ENCODE assay signal across 8 cellular contexts in genomic region chr15:41331833-41332787, GRCh38. TPM values are rescaled to one million over a fixed set of nuclear protein-coding genes. Genes with fewer than 3 reads are reported as not detected.
A peak's percentile ranks its signal among the peaks of the same experiment; 100 is the strongest.
DNase-seq lines count a peak whose midpoint lies in the region; ATAC-seq and TF ChIP-seq lines count a peak whose summit lies in the region.

Gene OIP5, minus strand, starts transcription at chr15:41332591. Its CDS starts 30 bp downstream, at chr15:41332561.

- no peaks in the 10 kb centered on the region for H3K36me3 ChIP-seq in SK-N-SH (replicated peaks in 1 of 2; ENCODE audit: control insufficient read depth in 1 of 2, insufficient read depth in 2 of 2, low read length in 1 of 2)
- H3K36me3 ChIP-seq in tibial artery = no peaks in the 10 kb centered on the region

- no peaks in the 10 kb centered on the region for H3K27me3 ChIP-seq in SK-N-SH (ENCODE audit: insufficient read depth)
- H3K27me3 ChIP-seq in tibial artery = no peaks in the 10 kb centered on the region

- H3K27ac ChIP-seq in SK-N-SH (ENCODE audit: low read depth in 2 of 2, low read length in 1 of 2) (peak within 1 kb of the TSS; percentile 64 to 81), tibial artery (peak within 1 kb of the TSS; percentile 13 to 60)

- H3K9me2 ChIP-seq in SK-N-SH = no peaks in the 10 kb centered on the region

- CTCF ChIA-PET in GM10248 (lab: Yijun Ruan, JAX) (interaction anchor here (0.7 to 2.0 kb wide), 19 partner anchors 8 to 473 kb away, joined by 3 to 8 read pairs (median 3); partner anchors contain the start of gene VPS18), SK-N-SH (lab: Yijun Ruan, JAX) (interaction anchor here (0.7 to 1.6 kb wide), 8 partner anchors 8 to 429 kb away, joined by 3 to 5 read pairs (median 4); no protein-coding TSS in a partner anchor)

- TF ChIP-seq EP300 in SK-N-SH (IDR thresholded peaks at IDR 0.05; ENCODE audit: borderline replicate concordance in 1 of 2, low read depth in 1 of 2, low read length in 1 of 2) = no peak

- H3K36me3 Mint-ChIP-seq in osteocyte (ENCODE audit: unreplicated experiment) = no peaks in the 10 kb centered on the region

- no peaks in the 10 kb centered on the region for H3K27me3 Mint-ChIP-seq in osteocyte (ENCODE audit: unreplicated experiment)

- peaks cover 61% of the 10 kb centered on the region for H3K79me2 ChIP-seq in SK-N-SH (ENCODE audit: insufficient read depth)

- TF ChIP-seq RAD21 in SK-N-SH (IDR thresholded peaks at IDR 0.05; ENCODE audit: low read length) = peak; percentile 58

- H3K4me1 ChIP-seq in SK-N-SH (ENCODE audit: control insufficient read depth in 1 of 2, insufficient read depth in 2 of 2, low read depth in 1 of 2, low read length in 1 of 2) (peaks cover 2 to 6% of the 10 kb centered on the region in 2 experiments; a peak in 1 of 4 replicates), tibial artery (peaks cover 0 to 13% (median 7%) of the 10 kb centered on the region in 4 donors)

- H3K4me1 Mint-ChIP-seq in osteocyte (ENCODE audit: unreplicated experiment) = peaks cover 18% of the 10 kb centered on the region

- ATAC-seq in HG02571 (IDR thresholded peaks at IDR 0.05; ENCODE audit: unreplicated experiment) = peak; percentile 89

- H3K4me2 ChIP-seq in SK-N-SH = peak within 1 kb of the TSS; percentile 89

- H2AFZ ChIP-seq in SK-N-SH (ENCODE audit: low read depth) = peak within 1 kb of the TSS; percentile 100

- peak within 1 kb of the TSS; percentile 80 for H3K9ac ChIP-seq in SK-N-SH

- H3K4me3 ChIP-seq in NB4 (ENCODE audit: low read depth, low read length) (peak within 1 kb of the TSS; percentile 88), SK-N-SH (ENCODE audit: low read depth in 2 of 2, low read length in 1 of 2) (peak within 1 kb of the TSS; percentile 77 to 95), tibial artery (peak within 1 kb of the TSS; percentile 84 to 94)

- no peaks in the 10 kb centered on the region for H3K9me3 Mint-ChIP-seq in osteocyte (ENCODE audit: unreplicated experiment)

- H3F3A ChIP-seq in SK-N-SH (replicated peaks; ENCODE audit: insufficient read depth) = peaks cover 9% of the 10 kb centered on the region

- H3K9me3 ChIP-seq in SK-N-SH (no peaks in the 10 kb centered on the region), tibial artery (no peaks in the 10 kb centered on the region)

- intact Hi-C loops in tibial artery (cut with DNase I; ENCODE audit: low total_unique reads) = no loop called here

- POLR2A ChIA-PET in GM10248 (lab: Yijun Ruan, JAX) (interaction anchor here (1.0 kb wide), 1 partner anchor 9 kb away, joined by 9 read pairs; no protein-coding TSS in a partner anchor), SK-N-SH (lab: Yijun Ruan, JAX) (interaction anchor here (0.7 to 1.3 kb wide), 5 partner anchors 8 to 101 kb away, joined by 3 to 4 read pairs (median 3); no protein-coding TSS in a partner anchor)

- TF ChIP-seq CTCF in GM10248 (IDR thresholded peaks at IDR 0.05; ENCODE audit: control extremely low read depth, extremely low read depth, low read depth, missing control alignments) (peak; percentile 61), NB4 (IDR thresholded peaks at IDR 0.05; ENCODE audit: low read depth, low read length) (peak; percentile 42), SK-N-SH (IDR thresholded peaks at IDR 0.05) (peak; percentile 68), osteocyte (IDR thresholded peaks at IDR 0.05) (peak; percentile 78), tibial artery (IDR thresholded peaks at IDR 0.05) (peak; percentile 63 to 74)

- no peaks in the 10 kb centered on the region for H4K20me1 ChIP-seq in SK-N-SH (ENCODE audit: insufficient read depth)

- 3% methylated on average over 28 of the region's 65 CpGs for WGBS in SK-N-SH (ENCODE audit: low lambda C conversion rate)

- H3K27ac Mint-ChIP-seq in osteocyte (ENCODE audit: unreplicated experiment) = peak within 1 kb of the TSS; percentile 98

- TF ChIP-seq POLR2A in NB4 (IDR thresholded peaks at IDR 0.05; ENCODE audit: extremely low read depth, insufficient read length) = peak; percentile 78

- H3K4me3 Mint-ChIP-seq in osteocyte (ENCODE audit: unreplicated experiment) = peak within 1 kb of the TSS; percentile 98

- DNase-seq in GM10248 (ENCODE audit: extremely low spot score) (peak; percentile 99), NB4 (ENCODE audit: low read depth) (peak; percentile 100), SK-N-SH (peak; percentile 96), glomerular visceral epithelial cell (ENCODE audit: extremely low spot score) (peak; percentile 100), osteocyte (ENCODE audit: extremely low spot score, unreplicated experiment) (peak; percentile 99), tibial artery (peak; percentile 98)
- DNase-seq in activated naive CD4-positive, alpha-beta T cell treated with anti-CD3 and anti-CD28 coated beads, Interleukin-2, amount 50 U/mL, for 16 hours = peak; percentile 99

TF ChIP-seq in SK-N-SH, 30 proteins besides CTCF, POLR2A, EP300 and RAD21 (continues in another document):
- TF ChIP-seq TAF1 (IDR thresholded peaks at IDR 0.05; ENCODE audit: borderline replicate concordance, low read depth, low read length) (peak; percentile 76; the same call in 1 of the 2 replicates), YY1 (IDR thresholded peaks at IDR 0.05; ENCODE audit: low read depth) (peak; percentile 93), RFX5 (IDR thresholded peaks at IDR 0.05; ENCODE audit: low read length) (no peak), POLR2AphosphoS5 (IDR thresholded peaks at IDR 0.05; ENCODE audit: low read depth, low read length) (peak; percentile 77), IRF3 (IDR thresholded peaks at IDR 0.05; ENCODE audit: low read depth, low read length) (no peak), CHD2 (IDR thresholded peaks at IDR 0.05; ENCODE audit: low read length, partially characterized antibody) (no peak), JUND (IDR thresholded peaks at IDR 0.05) (no peak), TCF12 (IDR thresholded peaks at IDR 0.05) (no peak), SMC3 (IDR thresholded peaks at IDR 0.05; ENCODE audit: low read depth, low read length) (peak; percentile 59), GABPA (IDR thresholded peaks at IDR 0.05; ENCODE audit: low read depth) (no peak), RXRA (IDR thresholded peaks at IDR 0.05; ENCODE audit: borderline replicate concordance, low read depth) (no peak), FOXJ3 (CRISPR knock-in tag; IDR thresholded peaks at IDR 0.05) (no peak), FOXM1 (IDR thresholded peaks at IDR 0.05; ENCODE audit: low read depth) (no peak), NRF1 (IDR thresholded peaks at IDR 0.05; ENCODE audit: low read depth, low read length) (peak; percentile 68), SIN3A (IDR thresholded peaks at IDR 0.05; ENCODE audit: borderline replicate concordance, low read depth, low read length) (peak; percentile 98), FOSL2 (IDR thresholded peaks at IDR 0.05; ENCODE audit: borderline replicate concordance, low read depth) (no peak), GATA2 (CRISPR knock-in tag; IDR thresholded peaks at IDR 0.05) (no peak), EZH2phosphoT487 (IDR thresholded peaks at IDR 0.05; ENCODE audit: borderline replicate concordance, low read depth) (no peak)
- TF ChIP-seq, protein P1, sequence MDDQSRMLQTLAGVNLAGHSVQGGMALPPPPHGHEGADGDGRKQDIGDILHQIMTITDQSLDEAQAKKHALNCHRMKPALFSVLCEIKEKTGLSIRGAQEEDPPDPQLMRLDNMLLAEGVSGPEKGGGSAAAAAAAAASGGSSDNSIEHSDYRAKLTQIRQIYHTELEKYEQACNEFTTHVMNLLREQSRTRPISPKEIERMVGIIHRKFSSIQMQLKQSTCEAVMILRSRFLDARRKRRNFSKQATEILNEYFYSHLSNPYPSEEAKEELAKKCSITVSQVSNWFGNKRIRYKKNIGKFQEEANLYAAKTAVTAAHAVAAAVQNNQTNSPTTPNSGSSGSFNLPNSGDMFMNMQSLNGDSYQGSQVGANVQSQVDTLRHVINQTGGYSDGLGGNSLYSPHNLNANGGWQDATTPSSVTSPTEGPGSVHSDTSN (IDR thresholded peaks at IDR 0.05) = no peak
- TF ChIP-seq, protein P2, sequence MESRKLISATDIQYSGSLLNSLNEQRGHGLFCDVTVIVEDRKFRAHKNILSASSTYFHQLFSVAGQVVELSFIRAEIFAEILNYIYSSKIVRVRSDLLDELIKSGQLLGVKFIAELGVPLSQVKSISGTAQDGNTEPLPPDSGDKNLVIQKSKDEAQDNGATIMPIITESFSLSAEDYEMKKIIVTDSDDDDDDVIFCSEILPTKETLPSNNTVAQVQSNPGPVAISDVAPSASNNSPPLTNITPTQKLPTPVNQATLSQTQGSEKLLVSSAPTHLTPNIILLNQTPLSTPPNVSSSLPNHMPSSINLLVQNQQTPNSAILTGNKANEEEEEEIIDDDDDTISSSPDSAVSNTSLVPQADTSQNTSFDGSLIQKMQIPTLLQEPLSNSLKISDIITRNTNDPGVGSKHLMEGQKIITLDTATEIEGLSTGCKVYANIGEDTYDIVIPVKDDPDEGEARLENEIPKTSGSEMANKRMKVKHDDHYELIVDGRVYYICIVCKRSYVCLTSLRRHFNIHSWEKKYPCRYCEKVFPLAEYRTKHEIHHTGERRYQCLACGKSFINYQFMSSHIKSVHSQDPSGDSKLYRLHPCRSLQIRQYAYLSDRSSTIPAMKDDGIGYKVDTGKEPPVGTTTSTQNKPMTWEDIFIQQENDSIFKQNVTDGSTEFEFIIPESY (IDR thresholded peaks at IDR 0.05; ENCODE audit: borderline replicate concordance, low read depth) = no peak
- TF ChIP-seq, protein P3, sequence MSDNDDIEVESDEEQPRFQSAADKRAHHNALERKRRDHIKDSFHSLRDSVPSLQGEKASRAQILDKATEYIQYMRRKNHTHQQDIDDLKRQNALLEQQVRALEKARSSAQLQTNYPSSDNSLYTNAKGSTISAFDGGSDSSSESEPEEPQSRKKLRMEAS (IDR thresholded peaks at IDR 0.05; ENCODE audit: low read depth) = no peak

RNA-seq across cellular contexts. Expression of gene OIP5, which starts in this region (rescaled TPM):
- polyA plus RNA-seq in SK-N-SH (2012; rRNA removed) = 7.2 and 8.4 TPM in 2 replicates
- polyA plus RNA-seq in SK-N-SH (2012; cell fraction: cytosol; rRNA removed) = 8.9 and 9.4 TPM in 2 replicates
- 2.4 and 3.1 TPM in 2 replicates for polyA plus RNA-seq in SK-N-SH (2012; cell fraction: nucleus; rRNA removed)
- total RNA-seq in osteocyte = 2.4 and 3.1 TPM in 2 replicates

Comparison
In these comparisons a context has a peak if more than half of its experiments do, and no peak if none do; other contexts are left out.
1. Peak in every context shown above with its lines: DNase-seq, ATAC-seq, H3K4me3 ChIP-seq and H3K27ac ChIP-seq.